In the genomic region with DNA sequence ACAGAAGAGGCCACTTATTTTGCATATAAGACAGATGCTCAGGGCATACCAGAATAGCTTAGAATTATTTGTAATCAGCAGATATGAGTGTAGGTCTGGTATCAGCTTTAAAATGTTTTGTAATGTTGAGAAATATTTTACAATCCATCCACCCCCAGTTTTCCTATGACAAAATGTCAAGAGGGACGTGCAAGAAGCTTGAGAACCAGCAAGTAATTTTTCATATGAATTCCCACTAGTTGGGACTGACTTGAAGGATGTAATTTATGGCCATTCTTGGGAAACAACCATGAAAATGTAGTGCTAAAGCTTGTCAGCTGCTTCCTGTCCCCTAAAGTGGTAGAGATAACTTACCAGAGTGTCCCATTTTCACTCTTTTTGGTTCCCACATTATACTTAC, we compare ENCODE assay signal across 21 cellular contexts.
DNase-seq lines count a peak whose midpoint lies in the region; ATAC-seq and TF ChIP-seq lines count a peak whose summit lies in the region.
"Had no signal": no experiment of that assay in that cellular context is flagged by ENCODE, and none has a peak within 500 bp of the region (broad histone marks: within the 10 kb centered on the region; RNA-seq: fewer than 3 reads in every experiment).

No MANE protein-coding gene starts in this region.

- H3K27ac ChIP-seq in endodermal cell (ENCODE audit: low read depth, low read length) (no peak overlapping the region), rectal smooth muscle tissue (ENCODE audit: low read depth, low read length) (peak overlapping the region; percentile 44), uterus (peak overlapping the region; percentile 92 to 95)
- H3K27ac ChIP-seq: HL-60, neutrophil, SJSA1 had no signal

- peaks cover 30% of the 10 kb centered on the region for H3K4me1 Mint-ChIP-seq in endodermal cell
- H3K4me1 Mint-ChIP-seq: activated CD4-positive, alpha-beta T cell treated with anti-CD3 and anti-CD28 coated beads, Interleukin-2, amount 10 ng/mL, durations not matched to agents 7 days and 5 days; activated naive CD4-positive, alpha-beta T cell treated with anti-CD3 and anti-CD28 coated beads, Interleukin-2, amount 50 U/mL, for 24 hours; T-helper 17 cell had no signal

- H3K4me1 ChIP-seq in endodermal cell (ENCODE audit: control insufficient read depth, insufficient read depth, low read length) (peaks cover 5% of the 10 kb centered on the region), rectal smooth muscle tissue (ENCODE audit: control insufficient read depth, insufficient read depth, low read length) (peaks cover 46% of the 10 kb centered on the region), uterus (peaks cover 7 to 32% of the 10 kb centered on the region in 2 donors)
- H3K4me1 ChIP-seq: SJSA1 had no signal

- H3K27ac Mint-ChIP-seq in endodermal cell, result no peak overlapping the region
- H3K27ac Mint-ChIP-seq: activated CD4-positive, alpha-beta T cell treated with anti-CD3 and anti-CD28 coated beads, Interleukin-2, amount 10 ng/mL, durations not matched to agents 7 days and 5 days; activated naive CD4-positive, alpha-beta T cell treated with anti-CD3 and anti-CD28 coated beads, Interleukin-2, amount 50 U/mL, for 24 hours; CD4-positive, alpha-beta T cell; T-helper 17 cell had no signal

- ATAC-seq in GM18520 (IDR thresholded peaks at IDR 0.05; ENCODE audit: unreplicated experiment), result no peak
- ATAC-seq: HepG2, Panc1, T-helper 17 cell had no signal

- TF ChIP-seq POLR2A in uterus (IDR thresholded peaks at IDR 0.05), result no peak

- TF ChIP-seq CTCF in endodermal cell (conservative IDR thresholded peaks at IDR 0.05), result no peak
- no peak for TF ChIP-seq CTCF in uterus (IDR thresholded peaks at IDR 0.05)

- H3K36me3 ChIP-seq in endodermal cell (ENCODE audit: control insufficient read depth, insufficient read depth, low read length) (no peaks in the 10 kb centered on the region), rectal smooth muscle tissue (ENCODE audit: control insufficient read depth, insufficient read depth, low read length) (no peaks in the 10 kb centered on the region), uterus (no peaks in the 10 kb centered on the region)
- H3K36me3 ChIP-seq: neutrophil, SJSA1 had no signal

- intact Hi-C loops in uterus (cut with DNase I; ENCODE audit: low total_unique reads), result loop anchor here (10.0 kb wide), 1 partner anchor 58 kb away; no protein-coding TSS in a partner anchor

- H3K9me3 ChIP-seq in endodermal cell (ENCODE audit: control insufficient read depth, low read length), result no peaks in the 10 kb centered on the region
- no peaks in the 10 kb centered on the region for H3K9me3 ChIP-seq in uterus
- H3K9me3 ChIP-seq: neutrophil, SJSA1 had no signal

- DNase-seq in endodermal cell, result no peak
- peak; percentile 66 for DNase-seq in left kidney (ENCODE audit: low read depth, low spot score)
- no peak for DNase-seq in uterus
- DNase-seq in NCI-H1105 (lab: John Stamatoyannopoulos, UW), result no peak
- DNase-seq in COLO668 (lab: John Stamatoyannopoulos, UW; ENCODE audit: unreplicated experiment), result no peak
- DNase-seq: activated CD4-positive, alpha-beta T cell treated with anti-CD3 and anti-CD28 coated beads, Interleukin-2, amount 10 ng/mL, durations not matched to agents 7 days and 5 days; CD4-positive, alpha-beta T cell; erythroblast; left cardiac atrium; NCI-H2081 treated with DMSO at 0.1 percent for 48 hours; stimulated activated CD4-positive, alpha-beta T cell treated with anti-CD3 and anti-CD28 coated beads, Interleukin-15, amount 100 ng/mL, for 24 hours; substantia nigra; T-helper 17 cell had no signal

- H3K4me3 ChIP-seq in endodermal cell (ENCODE audit: low read length), result peak overlapping the region; percentile 25
- no peak overlapping the region for H3K4me3 ChIP-seq in rectal smooth muscle tissue (ENCODE audit: low read length)
- H3K4me3 ChIP-seq in uterus, result no peak overlapping the region
- H3K4me3 ChIP-seq: SJSA1 had no signal

- H3K27me3 ChIP-seq in endodermal cell (ENCODE audit: control insufficient read depth, insufficient read depth, low read length, poor library complexity, severe bottlenecking) (no peaks in the 10 kb centered on the region), rectal smooth muscle tissue (ENCODE audit: control insufficient read depth, insufficient read depth, low read length) (no peaks in the 10 kb centered on the region), uterus (no peaks in the 10 kb centered on the region)
- H3K27me3 ChIP-seq: SJSA1 had no signal

- no peaks in the 10 kb centered on the region for H3K9me3 Mint-ChIP-seq in endodermal cell
- H3K9me3 Mint-ChIP-seq: activated CD4-positive, alpha-beta T cell treated with anti-CD3 and anti-CD28 coated beads, Interleukin-2, amount 10 ng/mL, durations not matched to agents 7 days and 5 days; activated naive CD4-positive, alpha-beta T cell treated with anti-CD3 and anti-CD28 coated beads, Interleukin-2, amount 50 U/mL, for 24 hours; CD4-positive, alpha-beta T cell had no signal

- WGBS in endodermal cell (ENCODE audit: insufficient coverage in 1 of 2, insufficient read length in 1 of 2), 2 experiments, result 50 to 61% methylated on average over 1 of the region's 1 CpG

- no peaks in the 10 kb centered on the region for H3K36me3 Mint-ChIP-seq in endodermal cell (ENCODE audit: low read depth)
- H3K36me3 Mint-ChIP-seq: activated naive CD4-positive, alpha-beta T cell treated with anti-CD3 and anti-CD28 coated beads, Interleukin-2, amount 50 U/mL, for 24 hours had no signal

- no peak overlapping the region for H3K4me3 Mint-ChIP-seq in endodermal cell
- H3K4me3 Mint-ChIP-seq: activated CD4-positive, alpha-beta T cell treated with anti-CD3 and anti-CD28 coated beads, Interleukin-2, amount 10 ng/mL, durations not matched to agents 7 days and 5 days; activated naive CD4-positive, alpha-beta T cell treated with anti-CD3 and anti-CD28 coated beads, Interleukin-2, amount 50 U/mL, for 24 hours; CD4-positive, alpha-beta T cell; T-helper 17 cell had no signal

- no peaks in the 10 kb centered on the region for H3K27me3 Mint-ChIP-seq in endodermal cell (ENCODE audit: insufficient read depth)

- H3K9ac ChIP-seq in endodermal cell (ENCODE audit: extremely low read depth, low read length, poor library complexity, severe bottlenecking), result no peak overlapping the region
- no peak overlapping the region for H3K9ac ChIP-seq in rectal smooth muscle tissue (ENCODE audit: low read length)
